Comparison of ENCODE assay signal across 15 cellular contexts in genomic region chr2:68435605-68436004, GRCh38. TPM values are rescaled to one million over a fixed set of nuclear protein-coding genes. Genes with fewer than 3 reads are reported as not detected.
DNase-seq lines count a peak whose midpoint lies in the region; ATAC-seq, FAIRE-seq and TF ChIP-seq lines count a peak whose summit lies in the region.
"Had no signal": no experiment of that assay in that cellular context is flagged by ENCODE, and none has a peak within 500 bp of the region (broad histone marks: within the 10 kb centered on the region; RNA-seq: fewer than 3 reads in every experiment).

No MANE protein-coding gene starts in this region.

- FAIRE-seq in RCC 7860 (lab: Jason Lieb, UNC): no peak

- DNase-seq in cardiac muscle cell (ENCODE audit: low read depth in 1 of 2, low spot score in 1 of 2) (peak in 1 of 2 donors; percentile 59), Right ventricle myocardium inferior (ENCODE audit: missing footprints) (no peak), fibroblast of peridontal ligament (ENCODE audit: extremely low read depth) (peak; percentile 89), AML-193 (lab: John Stamatoyannopoulos, UW) (no peak), RCC 7860 (ENCODE audit: low spot score) (no peak), GF-D8 (lab: John Stamatoyannopoulos, UW) (no peak)
- DNase-seq: 8988T; activated CD4-positive, alpha-beta T cell treated with anti-CD3 and anti-CD28 coated beads, Interleukin-2, amount 10 ng/mL, durations not matched to agents 24 days and 14 days; COR-L47; NCI-H1417; NCI-H510A; retina; stomach had no signal

- H2AFZ ChIP-seq in parathyroid adenoma: peak overlapping the region; percentile 77

- peak overlapping the region; percentile 91 for H3K27ac ChIP-seq in cardiac muscle cell
- H3K27ac ChIP-seq in parathyroid adenoma: peak overlapping the region; percentile 45

- H3K36me3 ChIP-seq in cardiac muscle cell (no peaks in the 10 kb centered on the region), parathyroid adenoma (ENCODE audit: control insufficient read depth, insufficient read depth, low read length) (no peaks in the 10 kb centered on the region)
- H3K36me3 ChIP-seq: stomach had no signal

- no peak overlapping the region for H3K9ac ChIP-seq in parathyroid adenoma

- no peaks in the 10 kb centered on the region for H3K79me2 ChIP-seq in parathyroid adenoma

- H3K4me1 ChIP-seq in cardiac muscle cell (ENCODE audit: low read depth) (peaks cover 32% of the 10 kb centered on the region), parathyroid adenoma (peaks cover 17% of the 10 kb centered on the region)

- no peak overlapping the region for H3K4me3 ChIP-seq in cardiac muscle cell
- H3K4me3 ChIP-seq in parathyroid adenoma (ENCODE audit: low read depth, low read length): no peak overlapping the region
- H3K4me3 ChIP-seq: stomach had no signal

- intact Hi-C loops in Right ventricle myocardium inferior (cut with DNase I): no loop called here

- ATAC-seq in Right ventricle myocardium inferior (no peak), HG03469 (IDR thresholded peaks at IDR 0.05; ENCODE audit: unreplicated experiment) (no peak)

- H3K4me2 ChIP-seq in parathyroid adenoma (ENCODE audit: low read length): peak overlapping the region; percentile 1

- H3K9me3 ChIP-seq in cardiac muscle cell (ENCODE audit: low read depth): no peaks in the 10 kb centered on the region
- no peaks in the 10 kb centered on the region for H3K9me3 ChIP-seq in parathyroid adenoma (ENCODE audit: control insufficient read depth, low read length)
- H3K9me3 ChIP-seq: stomach had no signal

- H3K27me3 ChIP-seq in cardiac muscle cell: no peaks in the 10 kb centered on the region
- H3K27me3 ChIP-seq in parathyroid adenoma (ENCODE audit: control insufficient read depth, insufficient read depth, low read length): no peaks in the 10 kb centered on the region
- H3K27me3 ChIP-seq: stomach had no signal

- TF ChIP-seq CTCF in cardiac muscle cell (IDR thresholded peaks at IDR 0.05; ENCODE audit: low read depth, low read length): no peak
- no peak for TF ChIP-seq CTCF in parathyroid adenoma (IDR thresholded peaks at IDR 0.05)

RNA-seq across cellular contexts. Expression of gene FBXO48, which starts 31.5 kb away (rescaled TPM):
- 0.46 and 0.66 TPM in 2 replicates for total RNA-seq in cardiac muscle cell
- 0.50 and 1.3 TPM in 2 replicates for polyA plus RNA-seq in cardiac muscle cell
- 1.1 TPM for total RNA-seq in Right ventricle myocardium inferior

RNA-seq across cellular contexts. Expression of gene APLF, which starts 31.8 kb away (rescaled TPM):
- 4.3 and 5.9 TPM in 2 replicates for total RNA-seq in cardiac muscle cell
- polyA plus RNA-seq in cardiac muscle cell: 3.1 and 5.3 TPM in 2 replicates
- total RNA-seq in Right ventricle myocardium inferior: 3.8 TPM
